Comparison of ENCODE assay signal across 8 cellular contexts in genomic region chr10:85250304-85250703, GRCh38.
"Had no signal": no experiment of that assay in that cellular context is flagged by ENCODE, and none has a peak within 500 bp of the region (broad histone marks: within the 10 kb centered on the region; RNA-seq: fewer than 3 reads in every experiment).

No MANE protein-coding gene starts in this region.

- H3K4me3 ChIP-seq: GM23338 had no signal

- H3K4me2 ChIP-seq: GM23338 had no signal

- DNase-seq: H9, HCEC 1CT, Kasumi-1, KG1 had no signal

- ATAC-seq: GM23338 had no signal

- H3K27ac ChIP-seq: HL-60 had no signal

- H2AFZ ChIP-seq: GM23338 had no signal

- FAIRE-seq: H1, H54 had no signal
